ENCODE assay signal across 1 cellular context in the genomic region with DNA sequence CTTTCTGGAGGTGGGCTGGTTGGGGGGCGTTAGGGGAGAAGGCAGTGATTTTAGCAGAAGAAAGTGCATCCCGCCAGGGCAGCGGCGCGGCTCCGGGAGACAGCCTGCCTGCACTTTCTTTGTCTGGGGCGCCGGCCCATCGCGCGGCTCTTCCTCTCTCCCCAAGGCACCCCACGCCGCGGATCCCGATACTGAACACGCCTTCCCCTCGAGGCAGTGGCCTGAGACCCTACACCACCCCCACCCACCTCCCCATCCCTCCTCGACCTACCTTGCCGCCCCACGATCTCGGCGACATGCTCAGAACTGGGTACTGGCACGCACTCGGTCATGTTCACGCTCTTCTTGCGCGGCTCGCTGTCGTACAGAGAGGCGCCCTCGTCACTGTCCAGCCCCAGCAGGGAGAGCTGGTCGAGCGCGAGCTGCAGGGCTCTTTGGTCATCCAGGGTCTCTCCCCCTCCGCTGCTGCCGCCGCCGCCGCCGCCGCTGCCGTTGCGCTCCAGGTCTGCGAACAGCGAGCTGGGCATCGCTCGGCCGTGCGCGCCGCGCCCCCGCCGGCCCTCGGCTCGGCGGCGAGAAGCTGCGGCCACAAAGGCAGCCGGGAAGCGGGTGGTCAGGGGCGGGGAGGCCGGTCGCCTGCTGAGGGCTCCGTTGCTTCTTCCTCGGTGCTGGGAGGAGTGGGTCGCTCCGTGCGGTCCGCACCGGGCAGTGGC.
TF ChIP-seq lines count a peak whose summit lies in the region.

No MANE protein-coding gene starts in this region.

TF ChIP-seq in GM23338, 12 proteins besides CTCF, POLR2A, EP300 and RAD21 (continued from another document):
- TF ChIP-seq, protein P1, sequence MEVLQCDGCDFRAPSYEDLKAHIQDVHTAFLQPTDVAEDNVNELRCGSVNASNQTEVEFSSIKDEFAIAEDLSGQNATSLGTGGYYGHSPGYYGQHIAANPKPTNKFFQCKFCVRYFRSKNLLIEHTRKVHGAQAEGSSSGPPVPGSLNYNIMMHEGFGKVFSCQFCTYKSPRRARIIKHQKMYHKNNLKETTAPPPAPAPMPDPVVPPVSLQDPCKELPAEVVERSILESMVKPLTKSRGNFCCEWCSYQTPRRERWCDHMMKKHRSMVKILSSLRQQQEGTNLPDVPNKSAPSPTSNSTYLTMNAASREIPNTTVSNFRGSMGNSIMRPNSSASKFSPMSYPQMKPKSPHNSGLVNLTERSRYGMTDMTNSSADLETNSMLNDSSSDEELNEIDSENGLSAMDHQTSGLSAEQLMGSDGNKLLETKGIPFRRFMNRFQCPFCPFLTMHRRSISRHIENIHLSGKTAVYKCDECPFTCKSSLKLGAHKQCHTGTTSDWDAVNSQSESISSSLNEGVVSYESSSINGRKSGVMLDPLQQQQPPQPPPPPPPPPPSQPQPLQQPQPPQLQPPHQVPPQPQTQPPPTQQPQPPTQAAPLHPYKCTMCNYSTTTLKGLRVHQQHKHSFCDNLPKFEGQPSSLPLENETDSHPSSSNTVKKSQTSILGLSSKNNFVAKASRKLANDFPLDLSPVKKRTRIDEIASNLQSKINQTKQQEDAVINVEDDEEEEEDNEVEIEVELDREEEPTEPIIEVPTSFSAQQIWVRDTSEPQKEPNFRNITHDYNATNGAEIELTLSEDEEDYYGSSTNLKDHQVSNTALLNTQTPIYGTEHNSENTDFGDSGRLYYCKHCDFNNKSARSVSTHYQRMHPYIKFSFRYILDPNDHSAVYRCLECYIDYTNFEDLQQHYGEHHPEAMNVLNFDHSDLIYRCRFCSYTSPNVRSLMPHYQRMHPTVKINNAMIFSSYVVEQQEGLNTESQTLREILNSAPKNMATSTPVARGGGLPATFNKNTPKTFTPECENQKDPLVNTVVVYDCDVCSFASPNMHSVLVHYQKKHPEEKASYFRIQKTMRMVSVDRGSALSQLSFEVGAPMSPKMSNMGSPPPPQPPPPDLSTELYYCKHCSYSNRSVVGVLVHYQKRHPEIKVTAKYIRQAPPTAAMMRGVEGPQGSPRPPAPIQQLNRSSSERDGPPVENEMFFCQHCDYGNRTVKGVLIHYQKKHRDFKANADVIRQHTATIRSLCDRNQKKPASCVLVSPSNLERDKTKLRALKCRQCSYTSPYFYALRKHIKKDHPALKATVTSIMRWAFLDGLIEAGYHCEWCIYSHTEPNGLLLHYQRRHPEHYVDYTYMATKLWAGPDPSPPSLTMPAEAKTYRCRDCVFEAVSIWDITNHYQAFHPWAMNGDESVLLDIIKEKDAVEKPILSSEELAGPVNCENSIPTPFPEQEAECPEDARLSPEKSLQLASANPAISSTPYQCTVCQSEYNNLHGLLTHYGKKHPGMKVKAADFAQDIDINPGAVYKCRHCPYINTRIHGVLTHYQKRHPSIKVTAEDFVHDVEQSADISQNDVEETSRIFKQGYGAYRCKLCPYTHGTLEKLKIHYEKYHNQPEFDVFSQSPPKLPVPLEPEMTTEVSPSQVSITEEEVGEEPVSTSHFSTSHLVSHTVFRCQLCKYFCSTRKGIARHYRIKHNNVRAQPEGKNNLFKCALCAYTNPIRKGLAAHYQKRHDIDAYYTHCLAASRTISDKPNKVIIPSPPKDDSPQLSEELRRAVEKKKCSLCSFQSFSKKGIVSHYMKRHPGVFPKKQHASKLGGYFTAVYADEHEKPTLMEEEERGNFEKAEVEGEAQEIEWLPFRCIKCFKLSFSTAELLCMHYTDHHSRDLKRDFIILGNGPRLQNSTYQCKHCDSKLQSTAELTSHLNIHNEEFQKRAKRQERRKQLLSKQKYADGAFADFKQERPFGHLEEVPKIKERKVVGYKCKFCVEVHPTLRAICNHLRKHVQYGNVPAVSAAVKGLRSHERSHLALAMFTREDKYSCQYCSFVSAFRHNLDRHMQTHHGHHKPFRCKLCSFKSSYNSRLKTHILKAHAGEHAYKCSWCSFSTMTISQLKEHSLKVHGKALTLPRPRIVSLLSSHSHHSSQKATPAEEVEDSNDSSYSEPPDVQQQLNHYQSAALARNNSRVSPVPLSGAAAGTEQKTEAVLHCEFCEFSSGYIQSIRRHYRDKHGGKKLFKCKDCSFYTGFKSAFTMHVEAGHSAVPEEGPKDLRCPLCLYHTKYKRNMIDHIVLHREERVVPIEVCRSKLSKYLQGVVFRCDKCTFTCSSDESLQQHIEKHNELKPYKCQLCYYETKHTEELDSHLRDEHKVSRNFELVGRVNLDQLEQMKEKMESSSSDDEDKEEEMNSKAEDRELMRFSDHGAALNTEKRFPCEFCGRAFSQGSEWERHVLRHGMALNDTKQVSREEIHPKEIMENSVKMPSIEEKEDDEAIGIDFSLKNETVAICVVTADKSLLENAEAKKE (CRISPR knock-in tag; IDR thresholded peaks at IDR 0.05): no peak
- TF ChIP-seq, protein P2, sequence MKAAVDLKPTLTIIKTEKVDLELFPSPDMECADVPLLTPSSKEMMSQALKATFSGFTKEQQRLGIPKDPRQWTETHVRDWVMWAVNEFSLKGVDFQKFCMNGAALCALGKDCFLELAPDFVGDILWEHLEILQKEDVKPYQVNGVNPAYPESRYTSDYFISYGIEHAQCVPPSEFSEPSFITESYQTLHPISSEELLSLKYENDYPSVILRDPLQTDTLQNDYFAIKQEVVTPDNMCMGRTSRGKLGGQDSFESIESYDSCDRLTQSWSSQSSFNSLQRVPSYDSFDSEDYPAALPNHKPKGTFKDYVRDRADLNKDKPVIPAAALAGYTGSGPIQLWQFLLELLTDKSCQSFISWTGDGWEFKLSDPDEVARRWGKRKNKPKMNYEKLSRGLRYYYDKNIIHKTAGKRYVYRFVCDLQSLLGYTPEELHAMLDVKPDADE (IDR thresholded peaks at IDR 0.05): no peak
- no peak for TF ChIP-seq EZH2 (IDR thresholded peaks at IDR 0.05; ENCODE audit: low read depth, unreplicated experiment)
